1 cellular context compared by ENCODE assay signal in genomic region chr13:49606747-49607648, GRCh38.
A peak's percentile ranks its signal among the peaks of the same experiment; 100 is the strongest.
TF ChIP-seq lines count a peak whose summit lies in the region.

No MANE protein-coding gene starts in this region.

TF ChIP-seq in HepG2, 621 proteins besides CTCF, POLR2A, EP300 and RAD21 (continued from another document):
- 0 out of 2 replicates have a peak, but pooled peaks have one; percentile 40 for TF ChIP-seq MIXL1 (CRISPR knock-in tag; IDR thresholded peaks at IDR 0.05)
- peak; percentile 33; the same call in 1 of the 2 replicates for TF ChIP-seq MIER3 (CRISPR knock-in tag; IDR thresholded peaks at IDR 0.05; ENCODE audit: borderline replicate concordance)
- peak; percentile 13; the same call in 1 of the 2 replicates for TF ChIP-seq RXRB (CRISPR knock-in tag; IDR thresholded peaks at IDR 0.05; ENCODE audit: borderline replicate concordance)
- peak; percentile 66 for TF ChIP-seq GATAD2A (CRISPR knock-in tag; IDR thresholded peaks at IDR 0.05)
- TF ChIP-seq ZNF329 (CRISPR knock-in tag; IDR thresholded peaks at IDR 0.05; ENCODE audit: low read depth), result 0 out of 2 replicates have a peak, but pooled peaks have one; percentile 29
- TF ChIP-seq ZNF468 (CRISPR knock-in tag; IDR thresholded peaks at IDR 0.05), result no peak
- TF ChIP-seq IRF2 (CRISPR knock-in tag; IDR thresholded peaks at IDR 0.05), result peak; percentile 60; the same call in 1 of the 2 replicates
- 0 out of 2 replicates have a peak, but pooled peaks have one; percentile 16 for TF ChIP-seq ELF3 (CRISPR knock-in tag; IDR thresholded peaks at IDR 0.05)
- no peak for TF ChIP-seq HNRNPLL (IDR thresholded peaks at IDR 0.05; ENCODE audit: low read depth, low read length, poor library complexity, severe bottlenecking)
- TF ChIP-seq ZMAT3 (CRISPR knock-in tag; conservative IDR thresholded peaks at IDR 0.05), result no peak
- peak; percentile 71; the same call in 1 of the 2 replicates for TF ChIP-seq ERF (CRISPR knock-in tag; IDR thresholded peaks at IDR 0.05)
- no peak for TF ChIP-seq RFXAP (CRISPR knock-in tag; IDR thresholded peaks at IDR 0.05; ENCODE audit: borderline replicate concordance)
- TF ChIP-seq TBP (CRISPR knock-in tag; IDR thresholded peaks at IDR 0.05), result no peak
- peak; percentile 71; the same call in 1 of the 2 replicates for TF ChIP-seq HOXA5 (CRISPR knock-in tag; IDR thresholded peaks at IDR 0.05)
- no peak for TF ChIP-seq PAXIP1 (CRISPR knock-in tag; conservative IDR thresholded peaks at IDR 0.05)
- no peak for TF ChIP-seq HNRNPL (IDR thresholded peaks at IDR 0.05; ENCODE audit: low read depth, low read length)
- TF ChIP-seq ZNF672 (CRISPR knock-in tag; IDR thresholded peaks at IDR 0.05), result no peak
- no peak for TF ChIP-seq NR2F6 (IDR thresholded peaks at IDR 0.05)
- peak; percentile 40; the same call in 1 of the 2 replicates for TF ChIP-seq NR2F6 (CRISPR knock-in tag; IDR thresholded peaks at IDR 0.05)
- no peak for TF ChIP-seq SOX6 (IDR thresholded peaks at IDR 0.05)
- peak; percentile 56; the same call in 1 of the 2 replicates for TF ChIP-seq SOX6 (CRISPR knock-in tag; IDR thresholded peaks at IDR 0.05)
- TF ChIP-seq MED1 (CRISPR knock-in tag; IDR thresholded peaks at IDR 0.05), result 0 out of 2 replicates have a peak, but pooled peaks have one; percentile 38
- no peak for TF ChIP-seq RFX1 (IDR thresholded peaks at IDR 0.05)
- TF ChIP-seq, protein P1, sequence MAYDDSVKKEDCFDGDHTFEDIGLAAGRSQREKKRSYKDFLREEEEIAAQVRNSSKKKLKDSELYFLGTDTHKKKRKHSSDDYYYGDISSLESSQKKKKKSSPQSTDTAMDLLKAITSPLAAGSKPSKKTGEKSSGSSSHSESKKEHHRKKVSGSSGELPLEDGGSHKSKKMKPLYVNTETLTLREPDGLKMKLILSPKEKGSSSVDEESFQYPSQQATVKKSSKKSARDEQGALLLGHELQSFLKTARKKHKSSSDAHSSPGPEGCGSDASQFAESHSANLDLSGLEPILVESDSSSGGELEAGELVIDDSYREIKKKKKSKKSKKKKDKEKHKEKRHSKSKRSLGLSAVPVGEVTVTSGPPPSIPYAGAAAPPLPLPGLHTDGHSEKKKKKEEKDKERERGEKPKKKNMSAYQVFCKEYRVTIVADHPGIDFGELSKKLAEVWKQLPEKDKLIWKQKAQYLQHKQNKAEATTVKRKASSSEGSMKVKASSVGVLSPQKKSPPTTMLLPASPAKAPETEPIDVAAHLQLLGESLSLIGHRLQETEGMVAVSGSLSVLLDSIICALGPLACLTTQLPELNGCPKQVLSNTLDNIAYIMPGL (CRISPR knock-in tag; IDR thresholded peaks at IDR 0.05; ENCODE audit: borderline replicate concordance in 1 of 2, low read depth in 1 of 2), result peak; percentile 44 to 50; a peak in 2 of 4 replicates
- TF ChIP-seq ZNF431 (CRISPR knock-in tag; IDR thresholded peaks at IDR 0.05; ENCODE audit: borderline replicate concordance, low read depth), result no peak
- TF ChIP-seq GLI4 (CRISPR knock-in tag; IDR thresholded peaks at IDR 0.05; ENCODE audit: borderline replicate concordance), result no peak
- TF ChIP-seq ARID4A (CRISPR knock-in tag; IDR thresholded peaks at IDR 0.05; ENCODE audit: borderline replicate concordance), result no peak; the same call in 1 of the 2 replicates
- 0 out of 2 replicates have a peak, but pooled peaks have one; percentile 14 for TF ChIP-seq THRA (CRISPR knock-in tag; IDR thresholded peaks at IDR 0.05; ENCODE audit: borderline replicate concordance)
TF ChIP-seq in HepG2: peak in this region for 37.
